In the genomic region with DNA sequence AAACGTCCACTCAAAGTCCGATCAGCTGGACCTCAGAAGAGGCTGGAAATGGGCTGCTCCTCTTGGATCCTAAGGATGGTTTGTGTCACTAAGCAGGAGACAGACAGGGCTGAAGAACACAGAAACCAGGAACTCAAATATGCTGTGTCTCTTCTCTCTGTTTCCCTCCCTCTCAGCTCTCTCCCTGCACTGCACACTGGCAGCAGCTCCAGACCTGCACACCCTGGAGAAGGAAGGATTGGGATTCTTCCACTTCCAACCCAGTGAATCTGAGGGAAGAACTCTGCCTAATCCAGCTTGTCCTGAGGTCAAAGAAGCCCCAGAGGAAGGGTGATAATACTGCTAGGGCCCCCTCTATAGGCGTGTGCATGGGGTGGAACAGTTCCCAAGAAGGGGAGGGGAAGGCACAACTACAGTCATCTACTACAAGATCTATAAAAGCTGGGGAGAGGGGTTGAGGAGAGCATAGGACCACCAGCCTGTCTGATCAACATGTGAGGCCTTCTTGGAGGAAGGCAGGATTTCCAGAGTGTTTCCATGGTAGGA, we compare ENCODE assay signal across 1 cellular context.
TF ChIP-seq lines count a peak whose summit lies in the region.

No MANE protein-coding gene starts in this region.

TF ChIP-seq in WTC11, 78 proteins besides CTCF, POLR2A, EP300 and RAD21 (continued from another document):
- TF ChIP-seq, protein P1, sequence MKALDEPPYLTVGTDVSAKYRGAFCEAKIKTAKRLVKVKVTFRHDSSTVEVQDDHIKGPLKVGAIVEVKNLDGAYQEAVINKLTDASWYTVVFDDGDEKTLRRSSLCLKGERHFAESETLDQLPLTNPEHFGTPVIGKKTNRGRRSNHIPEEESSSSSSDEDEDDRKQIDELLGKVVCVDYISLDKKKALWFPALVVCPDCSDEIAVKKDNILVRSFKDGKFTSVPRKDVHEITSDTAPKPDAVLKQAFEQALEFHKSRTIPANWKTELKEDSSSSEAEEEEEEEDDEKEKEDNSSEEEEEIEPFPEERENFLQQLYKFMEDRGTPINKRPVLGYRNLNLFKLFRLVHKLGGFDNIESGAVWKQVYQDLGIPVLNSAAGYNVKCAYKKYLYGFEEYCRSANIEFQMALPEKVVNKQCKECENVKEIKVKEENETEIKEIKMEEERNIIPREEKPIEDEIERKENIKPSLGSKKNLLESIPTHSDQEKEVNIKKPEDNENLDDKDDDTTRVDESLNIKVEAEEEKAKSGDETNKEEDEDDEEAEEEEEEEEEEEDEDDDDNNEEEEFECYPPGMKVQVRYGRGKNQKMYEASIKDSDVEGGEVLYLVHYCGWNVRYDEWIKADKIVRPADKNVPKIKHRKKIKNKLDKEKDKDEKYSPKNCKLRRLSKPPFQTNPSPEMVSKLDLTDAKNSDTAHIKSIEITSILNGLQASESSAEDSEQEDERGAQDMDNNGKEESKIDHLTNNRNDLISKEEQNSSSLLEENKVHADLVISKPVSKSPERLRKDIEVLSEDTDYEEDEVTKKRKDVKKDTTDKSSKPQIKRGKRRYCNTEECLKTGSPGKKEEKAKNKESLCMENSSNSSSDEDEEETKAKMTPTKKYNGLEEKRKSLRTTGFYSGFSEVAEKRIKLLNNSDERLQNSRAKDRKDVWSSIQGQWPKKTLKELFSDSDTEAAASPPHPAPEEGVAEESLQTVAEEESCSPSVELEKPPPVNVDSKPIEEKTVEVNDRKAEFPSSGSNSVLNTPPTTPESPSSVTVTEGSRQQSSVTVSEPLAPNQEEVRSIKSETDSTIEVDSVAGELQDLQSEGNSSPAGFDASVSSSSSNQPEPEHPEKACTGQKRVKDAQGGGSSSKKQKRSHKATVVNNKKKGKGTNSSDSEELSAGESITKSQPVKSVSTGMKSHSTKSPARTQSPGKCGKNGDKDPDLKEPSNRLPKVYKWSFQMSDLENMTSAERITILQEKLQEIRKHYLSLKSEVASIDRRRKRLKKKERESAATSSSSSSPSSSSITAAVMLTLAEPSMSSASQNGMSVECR (CRISPR knock-in tag; IDR thresholded peaks at IDR 0.05; ENCODE audit: borderline replicate concordance), result no peak
- TF ChIP-seq NR2C2 (CRISPR knock-in tag; IDR thresholded peaks at IDR 0.05), result no peak
- TF ChIP-seq JAZF1 (CRISPR knock-in tag; IDR thresholded peaks at IDR 0.05), result no peak
- TF ChIP-seq, protein P2, sequence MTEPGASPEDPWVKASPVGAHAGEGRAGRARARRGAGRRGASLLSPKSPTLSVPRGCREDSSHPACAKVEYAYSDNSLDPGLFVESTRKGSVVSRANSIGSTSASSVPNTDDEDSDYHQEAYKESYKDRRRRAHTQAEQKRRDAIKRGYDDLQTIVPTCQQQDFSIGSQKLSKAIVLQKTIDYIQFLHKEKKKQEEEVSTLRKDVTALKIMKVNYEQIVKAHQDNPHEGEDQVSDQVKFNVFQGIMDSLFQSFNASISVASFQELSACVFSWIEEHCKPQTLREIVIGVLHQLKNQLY (CRISPR knock-in tag; IDR thresholded peaks at IDR 0.05), result no peak
- TF ChIP-seq, protein P3, sequence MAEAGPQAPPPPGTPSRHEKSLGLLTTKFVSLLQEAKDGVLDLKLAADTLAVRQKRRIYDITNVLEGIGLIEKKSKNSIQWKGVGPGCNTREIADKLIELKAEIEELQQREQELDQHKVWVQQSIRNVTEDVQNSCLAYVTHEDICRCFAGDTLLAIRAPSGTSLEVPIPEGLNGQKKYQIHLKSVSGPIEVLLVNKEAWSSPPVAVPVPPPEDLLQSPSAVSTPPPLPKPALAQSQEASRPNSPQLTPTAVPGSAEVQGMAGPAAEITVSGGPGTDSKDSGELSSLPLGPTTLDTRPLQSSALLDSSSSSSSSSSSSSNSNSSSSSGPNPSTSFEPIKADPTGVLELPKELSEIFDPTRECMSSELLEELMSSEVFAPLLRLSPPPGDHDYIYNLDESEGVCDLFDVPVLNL (CRISPR knock-in tag; IDR thresholded peaks at IDR 0.05; ENCODE audit: borderline replicate concordance, low read depth), result no peak
- TF ChIP-seq ZNF138 (CRISPR knock-in tag; conservative IDR thresholded peaks at IDR 0.05), result no peak
- TF ChIP-seq, protein P4, sequence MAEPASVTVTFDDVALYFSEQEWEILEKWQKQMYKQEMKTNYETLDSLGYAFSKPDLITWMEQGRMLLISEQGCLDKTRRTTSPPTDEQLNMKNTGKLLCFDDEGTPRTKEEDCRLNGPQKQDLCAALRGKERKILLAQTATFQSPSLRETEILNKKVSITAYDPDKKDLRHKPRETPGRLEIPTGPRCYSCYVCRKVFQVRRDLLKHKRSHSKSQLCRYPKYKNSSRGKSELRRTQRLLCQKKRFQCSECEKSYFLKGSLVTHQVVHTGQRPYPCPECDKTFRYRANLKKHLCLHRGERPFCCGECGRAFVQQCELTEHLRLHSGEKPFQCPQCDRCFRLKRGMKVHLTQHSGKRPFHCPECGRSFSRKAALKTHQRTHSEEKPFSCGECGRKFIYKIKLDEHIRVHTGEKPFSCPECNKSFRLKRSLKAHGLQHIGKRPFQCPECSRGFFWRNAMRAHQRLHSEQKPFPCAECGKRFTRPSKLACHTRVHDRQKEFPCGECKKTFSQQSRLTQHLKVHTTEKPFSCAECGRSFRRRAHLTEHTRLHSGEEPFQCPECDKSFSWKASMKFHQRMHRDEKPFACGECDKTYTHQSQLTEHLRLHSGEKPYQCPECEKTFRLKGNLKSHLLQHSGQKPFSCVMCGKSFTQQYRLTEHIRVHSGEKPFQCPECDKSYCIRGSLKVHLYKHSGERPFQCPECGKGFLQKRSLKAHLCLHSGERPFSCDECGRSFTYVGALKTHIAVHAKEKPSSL (CRISPR knock-in tag; conservative IDR thresholded peaks at IDR 0.05), result no peak
- TF ChIP-seq, protein P5, sequence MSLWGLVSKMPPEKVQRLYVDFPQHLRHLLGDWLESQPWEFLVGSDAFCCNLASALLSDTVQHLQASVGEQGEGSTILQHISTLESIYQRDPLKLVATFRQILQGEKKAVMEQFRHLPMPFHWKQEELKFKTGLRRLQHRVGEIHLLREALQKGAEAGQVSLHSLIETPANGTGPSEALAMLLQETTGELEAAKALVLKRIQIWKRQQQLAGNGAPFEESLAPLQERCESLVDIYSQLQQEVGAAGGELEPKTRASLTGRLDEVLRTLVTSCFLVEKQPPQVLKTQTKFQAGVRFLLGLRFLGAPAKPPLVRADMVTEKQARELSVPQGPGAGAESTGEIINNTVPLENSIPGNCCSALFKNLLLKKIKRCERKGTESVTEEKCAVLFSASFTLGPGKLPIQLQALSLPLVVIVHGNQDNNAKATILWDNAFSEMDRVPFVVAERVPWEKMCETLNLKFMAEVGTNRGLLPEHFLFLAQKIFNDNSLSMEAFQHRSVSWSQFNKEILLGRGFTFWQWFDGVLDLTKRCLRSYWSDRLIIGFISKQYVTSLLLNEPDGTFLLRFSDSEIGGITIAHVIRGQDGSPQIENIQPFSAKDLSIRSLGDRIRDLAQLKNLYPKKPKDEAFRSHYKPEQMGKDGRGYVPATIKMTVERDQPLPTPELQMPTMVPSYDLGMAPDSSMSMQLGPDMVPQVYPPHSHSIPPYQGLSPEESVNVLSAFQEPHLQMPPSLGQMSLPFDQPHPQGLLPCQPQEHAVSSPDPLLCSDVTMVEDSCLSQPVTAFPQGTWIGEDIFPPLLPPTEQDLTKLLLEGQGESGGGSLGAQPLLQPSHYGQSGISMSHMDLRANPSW (CRISPR knock-in tag; conservative IDR thresholded peaks at IDR 0.05; ENCODE audit: low read depth), result no peak
- no peak for TF ChIP-seq ATF1 (CRISPR knock-in tag; IDR thresholded peaks at IDR 0.05)
- TF ChIP-seq ZNF219 (CRISPR knock-in tag; IDR thresholded peaks at IDR 0.05; ENCODE audit: borderline replicate concordance), result no peak
- TF ChIP-seq ESRRA (CRISPR knock-in tag; IDR thresholded peaks at IDR 0.05; ENCODE audit: borderline replicate concordance), result no peak
- no peak for TF ChIP-seq RORB (CRISPR knock-in tag; IDR thresholded peaks at IDR 0.05)
- TF ChIP-seq IRF2 (CRISPR knock-in tag; IDR thresholded peaks at IDR 0.05; ENCODE audit: borderline replicate concordance, low read depth), result no peak
- TF ChIP-seq, protein P6, sequence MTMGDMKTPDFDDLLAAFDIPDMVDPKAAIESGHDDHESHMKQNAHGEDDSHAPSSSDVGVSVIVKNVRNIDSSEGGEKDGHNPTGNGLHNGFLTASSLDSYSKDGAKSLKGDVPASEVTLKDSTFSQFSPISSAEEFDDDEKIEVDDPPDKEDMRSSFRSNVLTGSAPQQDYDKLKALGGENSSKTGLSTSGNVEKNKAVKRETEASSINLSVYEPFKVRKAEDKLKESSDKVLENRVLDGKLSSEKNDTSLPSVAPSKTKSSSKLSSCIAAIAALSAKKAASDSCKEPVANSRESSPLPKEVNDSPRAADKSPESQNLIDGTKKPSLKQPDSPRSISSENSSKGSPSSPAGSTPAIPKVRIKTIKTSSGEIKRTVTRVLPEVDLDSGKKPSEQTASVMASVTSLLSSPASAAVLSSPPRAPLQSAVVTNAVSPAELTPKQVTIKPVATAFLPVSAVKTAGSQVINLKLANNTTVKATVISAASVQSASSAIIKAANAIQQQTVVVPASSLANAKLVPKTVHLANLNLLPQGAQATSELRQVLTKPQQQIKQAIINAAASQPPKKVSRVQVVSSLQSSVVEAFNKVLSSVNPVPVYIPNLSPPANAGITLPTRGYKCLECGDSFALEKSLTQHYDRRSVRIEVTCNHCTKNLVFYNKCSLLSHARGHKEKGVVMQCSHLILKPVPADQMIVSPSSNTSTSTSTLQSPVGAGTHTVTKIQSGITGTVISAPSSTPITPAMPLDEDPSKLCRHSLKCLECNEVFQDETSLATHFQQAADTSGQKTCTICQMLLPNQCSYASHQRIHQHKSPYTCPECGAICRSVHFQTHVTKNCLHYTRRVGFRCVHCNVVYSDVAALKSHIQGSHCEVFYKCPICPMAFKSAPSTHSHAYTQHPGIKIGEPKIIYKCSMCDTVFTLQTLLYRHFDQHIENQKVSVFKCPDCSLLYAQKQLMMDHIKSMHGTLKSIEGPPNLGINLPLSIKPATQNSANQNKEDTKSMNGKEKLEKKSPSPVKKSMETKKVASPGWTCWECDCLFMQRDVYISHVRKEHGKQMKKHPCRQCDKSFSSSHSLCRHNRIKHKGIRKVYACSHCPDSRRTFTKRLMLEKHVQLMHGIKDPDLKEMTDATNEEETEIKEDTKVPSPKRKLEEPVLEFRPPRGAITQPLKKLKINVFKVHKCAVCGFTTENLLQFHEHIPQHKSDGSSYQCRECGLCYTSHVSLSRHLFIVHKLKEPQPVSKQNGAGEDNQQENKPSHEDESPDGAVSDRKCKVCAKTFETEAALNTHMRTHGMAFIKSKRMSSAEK (CRISPR knock-in tag; IDR thresholded peaks at IDR 0.05; ENCODE audit: borderline replicate concordance), result no peak
- no peak for TF ChIP-seq SOX15 (CRISPR knock-in tag; IDR thresholded peaks at IDR 0.05)
- TF ChIP-seq GTF2I (CRISPR knock-in tag; conservative IDR thresholded peaks at IDR 0.05), result no peak
- TF ChIP-seq MYBL2 (CRISPR knock-in tag; IDR thresholded peaks at IDR 0.05), result no peak
- no peak for TF ChIP-seq HMGA2 (CRISPR knock-in tag; IDR thresholded peaks at IDR 0.05)
